ENCODE assay signal across 24 cellular contexts in the genomic region with DNA sequence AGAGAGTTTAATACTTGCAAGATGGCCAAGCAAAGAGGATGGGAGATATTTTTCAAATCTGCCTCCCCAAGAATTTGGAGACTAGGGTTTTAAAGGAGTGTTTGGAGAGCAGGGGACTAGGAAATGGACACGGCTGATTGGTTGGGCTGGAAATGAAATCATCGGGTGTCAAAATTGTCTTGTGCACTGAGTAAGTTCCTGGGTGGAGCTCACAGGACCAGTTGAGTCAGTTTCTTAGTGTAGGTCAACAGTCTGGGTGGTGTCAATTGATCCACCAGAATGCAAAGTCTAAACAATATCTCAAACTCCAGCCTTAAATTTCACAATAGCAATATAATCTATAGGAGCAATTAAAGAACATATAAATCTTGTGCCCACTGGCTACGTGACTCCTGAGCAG. TPM values are rescaled to one million over a fixed set of nuclear protein-coding genes. Genes with fewer than 3 reads are reported as not detected.
DNase-seq lines count a peak whose midpoint lies in the region; ATAC-seq and TF ChIP-seq lines count a peak whose summit lies in the region.
"Had no signal": no experiment of that assay in that cellular context is flagged by ENCODE, and none has a peak within 500 bp of the region (broad histone marks: within the 10 kb centered on the region; RNA-seq: fewer than 3 reads in every experiment).

No MANE protein-coding gene starts in this region.

- H3K4me2 ChIP-seq in GM23248 (ENCODE audit: unreplicated experiment), result no peak overlapping the region

- peak; percentile 90 for DNase-seq in HT-29 (ENCODE audit: low spot score)
- DNase-seq in RWPE1 (ENCODE audit: low spot score), result peak; percentile 16
- DNase-seq in EL, result no peak
- DNase-seq in GM23248, result no peak
- DNase-seq: BE2C; CD4-positive, CD25-positive, alpha-beta regulatory T cell; COR-L47; DMS 273 treated with DMSO at 0.1 percent for 48 hours; NCI-H1694; NCI-H2081; NCI-H2171 treated with DMSO at 0.1 percent for 48 hours; NCI-H446; NCI-H774; OCI-M1; SHP77; SW 1271 had no signal

- WGBS in GM23248 (ENCODE audit: low coverage in 1 of 2, low lambda C conversion rate in 2 of 2, missing lambda C conversion rate in 2 of 2), 2 experiments, result 25 to 27% methylated on average over 3 of the region's 3 CpGs

- peak overlapping the region; percentile 25 for H3K4me3 ChIP-seq in mucosa of stomach (ENCODE audit: low read length)
- no peak overlapping the region for H3K4me3 ChIP-seq in GM23248

- CTCF ChIA-PET in RWPE1 (lab: Yijun Ruan, JAX), result no interaction called here

- H4K20me1 ChIP-seq in GM23248 (ENCODE audit: insufficient read depth), result no peaks in the 10 kb centered on the region

- ATAC-seq in esophagus mucosa (peak; percentile 93), HG03460 (IDR thresholded peaks at IDR 0.05; ENCODE audit: unreplicated experiment) (no peak)
- ATAC-seq: HCT116 had no signal

- H3F3A ChIP-seq in GM23248 (ENCODE audit: insufficient read depth), result no peaks in the 10 kb centered on the region

- H3K4me1 ChIP-seq in mucosa of stomach (ENCODE audit: control insufficient read depth, insufficient read depth, low read length), result peaks cover 36% of the 10 kb centered on the region
- H3K4me1 ChIP-seq in GM23248 (ENCODE audit: insufficient read depth), result no peaks in the 10 kb centered on the region
- H3K4me1 ChIP-seq: BE2C had no signal

- H3K27me3 ChIP-seq in mucosa of stomach (ENCODE audit: control insufficient read depth, insufficient read depth, low read length) (no peaks in the 10 kb centered on the region), GM23248 (replicated peaks; ENCODE audit: insufficient read depth) (peaks cover 11% of the 10 kb centered on the region; the same call in 1 of the 2 replicates)

- no peak for TF ChIP-seq CTCF in RWPE1 (conservative IDR thresholded peaks at IDR 0.05; ENCODE audit: low read depth)

- no peaks in the 10 kb centered on the region for H3K9me2 ChIP-seq in GM23248 (ENCODE audit: insufficient read depth)

- in situ Hi-C loops in GM23248 (cut with MboI), result no loop called here

- POLR2A ChIA-PET in RWPE1 (lab: Yijun Ruan, JAX; ENCODE audit: low non-redundant PET), result no interaction called here

- H3K9ac ChIP-seq in mucosa of stomach (ENCODE audit: low read length) (peak overlapping the region; percentile 6), GM23248 (no peak overlapping the region)

- H3K9me3 ChIP-seq in mucosa of stomach (ENCODE audit: control insufficient read depth, low read length) (no peaks in the 10 kb centered on the region), GM23248 (ENCODE audit: low read depth) (no peaks in the 10 kb centered on the region)
- H3K9me3 ChIP-seq: BE2C had no signal

- no peak overlapping the region for H3K27ac ChIP-seq in RWPE1
- no peak overlapping the region for H3K27ac ChIP-seq in GM23248

- no peaks in the 10 kb centered on the region for H3K79me2 ChIP-seq in GM23248 (ENCODE audit: insufficient read depth)

- no peaks in the 10 kb centered on the region for H3K36me3 ChIP-seq in mucosa of stomach (ENCODE audit: control insufficient read depth, insufficient read depth, low read length)
- H3K36me3 ChIP-seq in GM23248 (ENCODE audit: low read depth), result no peaks in the 10 kb centered on the region
- H3K36me3 ChIP-seq: BE2C had no signal

- no peak overlapping the region for H2AFZ ChIP-seq in GM23248

RNA-seq across cellular contexts. Expression of gene CEACAM4, which starts 23.0 kb away (rescaled TPM):
- total RNA-seq in HT-29 (2014; rRNA removed; shearing (Covaris generic)), result not detected in 2 replicates
- 0.24 TPM for total RNA-seq in esophagus mucosa
- total RNA-seq in GM23248 (2014; rRNA removed; shearing (Covaris generic)), result not detected in 2 replicates
- polyA plus RNA-seq in GM23248 (2016; fragmentation: Nextera tagmentation; extraction: Ambion mirVana), result not detected in 2 replicates
- total RNA-seq: A673, H1, M059J, RPMI7951 had no signal
- polyA plus RNA-seq: H1 had no signal

RNA-seq across cellular contexts. Expression of gene CEACAM7, which starts 38.2 kb away (rescaled TPM):
- 0.92 TPM in 1 of 2 replicates, not detected in the other for total RNA-seq in HT-29 (2014; rRNA removed; shearing (Covaris generic))
- total RNA-seq in esophagus mucosa, result 71.9 TPM
- not detected in 2 replicates for total RNA-seq in GM23248 (2014; rRNA removed; shearing (Covaris generic))
- not detected in 2 replicates for polyA plus RNA-seq in GM23248 (2016; fragmentation: Nextera tagmentation; extraction: Ambion mirVana)
- total RNA-seq: CD4-positive, CD25-positive, alpha-beta regulatory T cell; H1; M059J; RPMI7951 had no signal
- polyA plus RNA-seq: CD4-positive, CD25-positive, alpha-beta regulatory T cell; H1 had no signal

RNA-seq across cellular contexts. Expression of gene CEACAM5, which starts 58.6 kb away (rescaled TPM):
- total RNA-seq in HT-29 (2014; rRNA removed; shearing (Covaris generic)), result 3.2 and 3.8 TPM in 2 replicates
- 369 TPM for total RNA-seq in esophagus mucosa
- total RNA-seq in GM23248 (2014; rRNA removed; shearing (Covaris generic)), result not detected in 2 replicates
- not detected in 2 replicates for polyA plus RNA-seq in GM23248 (2016; fragmentation: Nextera tagmentation; extraction: Ambion mirVana)
- total RNA-seq: CD4-positive, CD25-positive, alpha-beta regulatory T cell; H1; M059J; RPMI7951 had no signal
- polyA plus RNA-seq: CD4-positive, CD25-positive, alpha-beta regulatory T cell; H1 had no signal

Comparison
In these comparisons a context has a peak if more than half of its experiments do, and no peak if none do; other contexts are left out.
1. DNase-seq: peak in HT-29 (single experiment) and RWPE1 (single experiment); none in EL (single experiment) and GM23248 (single experiment).
2. RNA of gene CEACAM7, which starts 38.2 kb away (total RNA-seq): 71.9 TPM in esophagus mucosa (single experiment); 0.92 TPM in HT-29 and not detected in GM23248; every median in the first group is over 10 times any median in the second.
3. RNA of gene CEACAM5, which starts 58.6 kb away (total RNA-seq): 369 TPM in esophagus mucosa (single experiment); 3.2 to 3.8 TPM in HT-29 and not detected in GM23248; every median in the first group is over 10 times any median in the second.